ENCODE assay signal across 1 cellular context in the genomic region with DNA sequence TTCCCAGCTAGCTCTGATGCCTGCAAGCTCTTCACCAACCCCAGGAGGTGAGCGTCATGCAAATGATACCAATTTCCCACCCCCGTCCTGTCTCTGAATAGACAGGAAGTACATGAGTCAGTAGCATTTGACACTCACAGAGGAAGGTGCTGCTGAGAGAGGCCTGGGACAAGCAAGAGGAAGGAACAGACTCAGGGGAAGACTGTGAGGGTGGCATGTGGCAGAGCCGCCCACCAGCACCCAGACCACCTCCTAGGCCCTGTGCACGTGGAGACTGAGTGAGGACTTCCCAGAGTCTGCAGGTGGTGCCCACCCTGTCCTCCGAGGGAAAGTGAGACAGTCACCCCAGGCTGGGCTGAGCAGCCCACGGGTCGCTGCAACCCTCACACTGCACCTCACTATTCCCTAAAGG.
TF ChIP-seq lines count a peak whose summit lies in the region.

No MANE protein-coding gene starts in this region.

TF ChIP-seq in GM12878, 131 proteins besides CTCF, POLR2A, EP300 and RAD21 (continued from another document):
- TF ChIP-seq, protein P1, sequence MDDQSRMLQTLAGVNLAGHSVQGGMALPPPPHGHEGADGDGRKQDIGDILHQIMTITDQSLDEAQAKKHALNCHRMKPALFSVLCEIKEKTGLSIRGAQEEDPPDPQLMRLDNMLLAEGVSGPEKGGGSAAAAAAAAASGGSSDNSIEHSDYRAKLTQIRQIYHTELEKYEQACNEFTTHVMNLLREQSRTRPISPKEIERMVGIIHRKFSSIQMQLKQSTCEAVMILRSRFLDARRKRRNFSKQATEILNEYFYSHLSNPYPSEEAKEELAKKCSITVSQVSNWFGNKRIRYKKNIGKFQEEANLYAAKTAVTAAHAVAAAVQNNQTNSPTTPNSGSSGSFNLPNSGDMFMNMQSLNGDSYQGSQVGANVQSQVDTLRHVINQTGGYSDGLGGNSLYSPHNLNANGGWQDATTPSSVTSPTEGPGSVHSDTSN (IDR thresholded peaks at IDR 0.05; ENCODE audit: insufficient replicate concordance, low read depth, low read length) = no peak
- TF ChIP-seq SPI1 (IDR thresholded peaks at IDR 0.05; ENCODE audit: borderline replicate concordance, insufficient read depth, low read depth, low read length) = peak; percentile 59
- TF ChIP-seq PAX8 (IDR thresholded peaks at IDR 0.05) = no peak
- TF ChIP-seq MXI1 (IDR thresholded peaks at IDR 0.05; ENCODE audit: low read depth, low read length) = no peak
- TF ChIP-seq ETV6 (conservative IDR thresholded peaks at IDR 0.05 in 1 of 2, IDR thresholded peaks at IDR 0.05 in 1 of 2; ENCODE audit: borderline replicate concordance in 1 of 2, low read depth in 1 of 2) = 0 out of 4 replicates have a peak, but pooled peaks of 1 of the 2 experiments have one; percentile 47
- TF ChIP-seq BHLHE40 (IDR thresholded peaks at IDR 0.05; ENCODE audit: borderline replicate concordance in 1 of 2, low read depth in 2 of 2, low read length in 1 of 2) = peak in 1 of 2 experiments; percentile 53; a peak in 1 of 4 replicates
- TF ChIP-seq ATF7 (IDR thresholded peaks at IDR 0.05; ENCODE audit: low read depth) = peak; percentile 36
- peak; percentile 43; the same call in 1 of the 2 replicates for TF ChIP-seq MTA2 (IDR thresholded peaks at IDR 0.05; ENCODE audit: low read depth)
- TF ChIP-seq HCFC1 (IDR thresholded peaks at IDR 0.05; ENCODE audit: low read length) = no peak
- TF ChIP-seq SMARCA5 (IDR thresholded peaks at IDR 0.05) = 0 out of 2 replicates have a peak, but pooled peaks have one; percentile 22
- TF ChIP-seq IKZF2 (IDR thresholded peaks at IDR 0.05) = peak; percentile 30 to 37; a peak in 2 of 4 replicates
- TF ChIP-seq, protein P2, sequence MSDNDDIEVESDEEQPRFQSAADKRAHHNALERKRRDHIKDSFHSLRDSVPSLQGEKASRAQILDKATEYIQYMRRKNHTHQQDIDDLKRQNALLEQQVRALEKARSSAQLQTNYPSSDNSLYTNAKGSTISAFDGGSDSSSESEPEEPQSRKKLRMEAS (IDR thresholded peaks at IDR 0.05; ENCODE audit: low read depth, low read length) = no peak
- no peak for TF ChIP-seq NFIC (IDR thresholded peaks at IDR 0.05; ENCODE audit: low read depth, low read length)
- no peak for TF ChIP-seq SMAD5 (IDR thresholded peaks at IDR 0.05; ENCODE audit: low read depth)
- TF ChIP-seq CREB1 (IDR thresholded peaks at IDR 0.05; ENCODE audit: low read depth) = peak; percentile 48; the same call in 1 of the 2 replicates
- peak; percentile 88; the same call in 2 of the 3 replicates for TF ChIP-seq POU2F2 (IDR thresholded peaks at IDR 0.05; ENCODE audit: borderline replicate concordance, low read depth, low read length)
- TF ChIP-seq TAF1 (IDR thresholded peaks at IDR 0.05; ENCODE audit: borderline replicate concordance, low read depth, low read length) = peak; percentile 99
- no peak for TF ChIP-seq RUNX3 (IDR thresholded peaks at IDR 0.05; ENCODE audit: low read length)
- peak; percentile 83 for TF ChIP-seq POLR2AphosphoS5 (IDR thresholded peaks at IDR 0.05; ENCODE audit: low read length)
- 0 out of 2 replicates have a peak, but pooled peaks have one; percentile 26 for TF ChIP-seq DPF2 (IDR thresholded peaks at IDR 0.05)
- no peak for TF ChIP-seq ZNF622 (IDR thresholded peaks at IDR 0.05)
- no peak for TF ChIP-seq PAX5 (IDR thresholded peaks at IDR 0.05; ENCODE audit: borderline replicate concordance, low read depth, low read length)
- peak; percentile 42; the same call in 1 of the 2 replicates for TF ChIP-seq CREM (IDR thresholded peaks at IDR 0.05; ENCODE audit: low read depth)
- no peak for TF ChIP-seq E2F4 (IDR thresholded peaks at IDR 0.05; ENCODE audit: low read depth, low read length)
- no peak for TF ChIP-seq EED (IDR thresholded peaks at IDR 0.05; ENCODE audit: low read depth)
- TF ChIP-seq, protein P3, sequence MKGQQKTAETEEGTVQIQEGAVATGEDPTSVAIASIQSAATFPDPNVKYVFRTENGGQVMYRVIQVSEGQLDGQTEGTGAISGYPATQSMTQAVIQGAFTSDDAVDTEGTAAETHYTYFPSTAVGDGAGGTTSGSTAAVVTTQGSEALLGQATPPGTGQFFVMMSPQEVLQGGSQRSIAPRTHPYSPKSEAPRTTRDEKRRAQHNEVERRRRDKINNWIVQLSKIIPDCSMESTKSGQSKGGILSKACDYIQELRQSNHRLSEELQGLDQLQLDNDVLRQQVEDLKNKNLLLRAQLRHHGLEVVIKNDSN (IDR thresholded peaks at IDR 0.05; ENCODE audit: borderline replicate concordance, extremely low read length, insufficient read depth, low read depth, low read length) = no peak
TF ChIP-seq in GM12878: peak in this region for 16.
